32 cellular contexts compared by ENCODE assay signal in genomic region chr20:33322456-33322855, GRCh38. TPM values are rescaled to one million over a fixed set of nuclear protein-coding genes. Genes with fewer than 3 reads are reported as not detected.
"Had no signal": no experiment of that assay in that cellular context is flagged by ENCODE, and none has a peak within 500 bp of the region (broad histone marks: within the 10 kb centered on the region; RNA-seq: fewer than 3 reads in every experiment).

No MANE protein-coding gene starts in this region.

- H3K9me3 ChIP-seq: esophagus squamous epithelium, left lung, ovary, testis, tibial artery, upper lobe of right lung, uterus had no signal

- H3K27me3 ChIP-seq: neural progenitor cell, ovary, testis, upper lobe of right lung, uterus had no signal

- H3K4me2 ChIP-seq: neural progenitor cell, smooth muscle cell had no signal

- H3K36me3 ChIP-seq: esophagus squamous epithelium, left lung, neural progenitor cell, ovary, tibial artery, upper lobe of right lung, uterus had no signal

- H2AFZ ChIP-seq: neural progenitor cell had no signal

- H3K4me3 ChIP-seq: esophagus squamous epithelium, left lung, neural progenitor cell, ovary, smooth muscle cell, testis, tibial artery, upper lobe of right lung, uterus had no signal

- H3K27ac Mint-ChIP-seq: effector memory CD8-positive, alpha-beta T cell; naive thymus-derived CD4-positive, alpha-beta T cell; nephron had no signal

- ATAC-seq: effector memory CD8-positive, alpha-beta T cell; left cardiac atrium; left lung; naive thymus-derived CD4-positive, alpha-beta T cell; sciatic nerve; upper lobe of right lung had no signal

- H3K4me1 Mint-ChIP-seq: naive thymus-derived CD4-positive, alpha-beta T cell; nephron; neural progenitor cell had no signal

- DNase-seq: cerebellar nuclear complex; cortex of kidney; effector memory CD8-positive, alpha-beta T cell; erythroblast; esophagus squamous epithelium; head of caudate nucleus; kidney; left cardiac atrium; left lung; mesendoderm; midbrain; naive thymus-derived CD4-positive, alpha-beta T cell; ovary; stimulated activated CD4-positive, alpha-beta T cell treated with anti-CD3 and anti-CD28 coated beads, Interleukin-12 subunit alpha, Interleukin-12 subunit beta, amount 100 ng/mL, for 4 hours; stimulated activated CD4-positive, alpha-beta T cell treated with anti-CD3 and anti-CD28 coated beads, Interleukin-1b, Interleukin-23, amount 100 ng/mL, for 48 hours; stimulated activated CD4-positive, alpha-beta T cell treated with anti-CD3 and anti-CD28 coated beads, Interleukin-4, amount 100 ng/mL, for 1 hour; stimulated activated CD8-positive, alpha-beta memory T cell treated with anti-CD3 and anti-CD28 coated beads, Interleukin-4, amount 100 ng/mL, for 48 hours; stimulated activated naive CD4-positive, alpha-beta T cell; substantia nigra; testis; tibial artery; upper lobe of right lung; uterus had no signal

- H3K9me3 Mint-ChIP-seq: effector memory CD8-positive, alpha-beta T cell; nephron; neural progenitor cell had no signal

- H3K4me3 Mint-ChIP-seq: effector memory CD8-positive, alpha-beta T cell; naive thymus-derived CD4-positive, alpha-beta T cell; nephron; neural progenitor cell had no signal

- H3K36me3 Mint-ChIP-seq: naive thymus-derived CD4-positive, alpha-beta T cell; neural progenitor cell had no signal

- H3K27ac ChIP-seq: esophagus squamous epithelium, left lung, neural progenitor cell, ovary, testis, tibial artery, upper lobe of right lung, uterus had no signal

- H3K4me1 ChIP-seq: esophagus squamous epithelium, left lung, neural progenitor cell, testis, tibial artery, upper lobe of right lung, uterus had no signal

RNA-seq across cellular contexts. Expression of gene BPIFB1, which starts 39.4 kb away (rescaled TPM):
- total RNA-seq: dermis microvascular lymphatic vessel endothelial cell; frontal cortex; kidney; left cardiac atrium; lower leg skin; lung microvascular endothelial cell; naive thymus-derived CD4-positive, alpha-beta T cell; pulmonary artery endothelial cell; smooth muscle cell had no signal
- polyA plus RNA-seq: naive thymus-derived CD4-positive, alpha-beta T cell; ovary; smooth muscle cell had no signal
